In the genomic region with DNA sequence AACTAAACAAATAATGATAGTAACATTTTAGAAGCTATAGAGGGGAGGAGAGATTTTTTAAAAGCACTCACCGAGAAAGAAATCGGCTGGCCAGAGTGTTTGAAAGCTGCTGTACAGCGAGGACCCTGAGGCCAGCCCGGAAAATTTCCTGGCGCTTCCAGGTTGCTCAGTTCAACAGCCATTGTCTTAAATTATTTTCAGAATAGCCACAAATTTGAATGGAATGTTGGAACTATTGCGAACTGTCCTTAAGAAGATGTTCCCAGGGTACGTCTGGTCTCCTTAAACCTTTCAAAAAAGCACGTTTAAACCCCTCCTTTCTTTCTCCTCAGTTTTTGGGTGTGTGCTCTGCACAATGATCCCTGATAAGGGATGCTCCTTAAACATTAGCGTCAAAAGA, we compare ENCODE assay signal across 1 cellular context.
TF ChIP-seq lines count a peak whose summit lies in the region.

No MANE protein-coding gene starts in this region.

TF ChIP-seq in K562, 482 proteins besides CTCF, POLR2A, EP300 and RAD21:
- TF ChIP-seq ZNF212 (CRISPR knock-in tag; IDR thresholded peaks at IDR 0.05) (no peak), TARDBP (IDR thresholded peaks at IDR 0.05) (no peak), TAF9B (IDR thresholded peaks at IDR 0.05; ENCODE audit: partially characterized antibody) (no peak), ADNP (tag; IDR thresholded peaks at IDR 0.05) (no peak), ZNF668 (CRISPR knock-in tag; IDR thresholded peaks at IDR 0.05) (no peak), ZZZ3 (IDR thresholded peaks at IDR 0.05) (no peak), BHLHE40 (IDR thresholded peaks at IDR 0.05; ENCODE audit: low read length) (no peak), BRCA1 (IDR thresholded peaks at IDR 0.05) (no peak), BRCA1 (CRISPR knock-in tag; IDR thresholded peaks at IDR 0.05) (no peak), ZNF444 (CRISPR knock-in tag; IDR thresholded peaks at IDR 0.05) (no peak), FOXA1 (IDR thresholded peaks at IDR 0.05; ENCODE audit: borderline replicate concordance) (no peak), PRDM10 (IDR thresholded peaks at IDR 0.05; ENCODE audit: partially characterized antibody) (no peak), TCF3 (CRISPR knock-in tag; IDR thresholded peaks at IDR 0.05) (no peak), LEF1 (IDR thresholded peaks at IDR 0.05) (no peak), MYBL2 (IDR thresholded peaks at IDR 0.05; ENCODE audit: low read depth) (no peak), MYBL2 (CRISPR knock-in tag; IDR thresholded peaks at IDR 0.05; ENCODE audit: borderline replicate concordance) (no peak), BRF1 (IDR thresholded peaks at IDR 0.05; ENCODE audit: borderline replicate concordance, extremely low read depth, insufficient read length) (no peak)
- TF ChIP-seq, protein P1, sequence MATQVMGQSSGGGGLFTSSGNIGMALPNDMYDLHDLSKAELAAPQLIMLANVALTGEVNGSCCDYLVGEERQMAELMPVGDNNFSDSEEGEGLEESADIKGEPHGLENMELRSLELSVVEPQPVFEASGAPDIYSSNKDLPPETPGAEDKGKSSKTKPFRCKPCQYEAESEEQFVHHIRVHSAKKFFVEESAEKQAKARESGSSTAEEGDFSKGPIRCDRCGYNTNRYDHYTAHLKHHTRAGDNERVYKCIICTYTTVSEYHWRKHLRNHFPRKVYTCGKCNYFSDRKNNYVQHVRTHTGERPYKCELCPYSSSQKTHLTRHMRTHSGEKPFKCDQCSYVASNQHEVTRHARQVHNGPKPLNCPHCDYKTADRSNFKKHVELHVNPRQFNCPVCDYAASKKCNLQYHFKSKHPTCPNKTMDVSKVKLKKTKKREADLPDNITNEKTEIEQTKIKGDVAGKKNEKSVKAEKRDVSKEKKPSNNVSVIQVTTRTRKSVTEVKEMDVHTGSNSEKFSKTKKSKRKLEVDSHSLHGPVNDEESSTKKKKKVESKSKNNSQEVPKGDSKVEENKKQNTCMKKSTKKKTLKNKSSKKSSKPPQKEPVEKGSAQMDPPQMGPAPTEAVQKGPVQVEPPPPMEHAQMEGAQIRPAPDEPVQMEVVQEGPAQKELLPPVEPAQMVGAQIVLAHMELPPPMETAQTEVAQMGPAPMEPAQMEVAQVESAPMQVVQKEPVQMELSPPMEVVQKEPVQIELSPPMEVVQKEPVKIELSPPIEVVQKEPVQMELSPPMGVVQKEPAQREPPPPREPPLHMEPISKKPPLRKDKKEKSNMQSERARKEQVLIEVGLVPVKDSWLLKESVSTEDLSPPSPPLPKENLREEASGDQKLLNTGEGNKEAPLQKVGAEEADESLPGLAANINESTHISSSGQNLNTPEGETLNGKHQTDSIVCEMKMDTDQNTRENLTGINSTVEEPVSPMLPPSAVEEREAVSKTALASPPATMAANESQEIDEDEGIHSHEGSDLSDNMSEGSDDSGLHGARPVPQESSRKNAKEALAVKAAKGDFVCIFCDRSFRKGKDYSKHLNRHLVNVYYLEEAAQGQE (CRISPR knock-in tag; IDR thresholded peaks at IDR 0.05; ENCODE audit: low read depth) = no peak
